In the genomic region with DNA sequence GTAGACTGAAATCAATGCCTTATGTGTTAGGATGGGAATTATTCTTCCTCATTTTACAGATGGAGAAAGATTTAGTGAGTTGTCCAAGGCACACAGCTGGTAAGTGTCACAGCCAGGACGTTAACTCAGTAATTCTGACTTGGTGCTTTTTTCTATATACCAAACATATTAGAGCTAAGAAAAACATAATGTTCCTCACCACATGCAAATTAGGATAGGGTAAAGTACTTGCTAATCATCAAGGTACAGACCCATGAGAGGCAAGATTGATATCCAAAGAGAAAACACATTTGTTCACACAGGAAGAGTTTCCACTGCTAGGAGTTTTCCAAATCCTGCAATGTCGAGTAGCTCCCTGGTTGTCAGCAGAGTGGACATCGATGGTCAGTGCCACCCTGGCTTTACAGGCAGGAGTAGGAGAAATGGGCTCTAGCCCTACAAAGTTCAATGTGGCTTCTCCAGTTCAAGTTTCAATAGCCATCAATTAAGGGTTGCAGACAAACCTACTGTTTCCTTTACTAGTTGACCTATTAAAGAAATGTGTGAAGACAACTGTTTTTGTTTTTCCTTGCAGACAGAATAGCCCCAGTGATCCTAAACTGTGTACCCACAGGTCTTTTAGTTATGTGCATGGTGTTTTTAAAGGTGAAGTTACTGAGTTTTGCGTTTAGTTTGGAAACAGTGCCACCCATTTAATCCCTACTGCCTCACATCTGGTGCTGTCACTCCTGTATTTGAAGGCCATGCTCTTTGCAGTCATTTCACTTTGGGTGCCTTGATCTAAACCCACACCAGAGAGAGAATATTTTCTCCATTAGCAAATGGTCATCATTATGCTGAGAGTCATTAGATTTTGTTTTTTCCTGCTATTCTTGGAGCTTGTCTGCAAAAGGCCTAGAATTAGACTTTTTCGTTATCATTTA, we compare ENCODE assay signal across 22 cellular contexts.
DNase-seq lines count a peak whose midpoint lies in the region; ATAC-seq lines count a peak whose summit lies in the region.
"Had no signal": no experiment of that assay in that cellular context is flagged by ENCODE, and none has a peak within 500 bp of the region (broad histone marks: within the 10 kb centered on the region; RNA-seq: fewer than 3 reads in every experiment).

No MANE protein-coding gene starts in this region.

- peak; percentile 86 for ATAC-seq in GM18867 (IDR thresholded peaks at IDR 0.05; ENCODE audit: unreplicated experiment)
- ATAC-seq in GM21390 (IDR thresholded peaks at IDR 0.05; ENCODE audit: unreplicated experiment), result peak; percentile 58
- ATAC-seq in HG03066 (IDR thresholded peaks at IDR 0.05; ENCODE audit: low read depth, unreplicated experiment), result peak; percentile 67
- peak; percentile 73 for ATAC-seq in HG03571 (IDR thresholded peaks at IDR 0.05; ENCODE audit: unreplicated experiment)
- ATAC-seq in GM19328 (IDR thresholded peaks at IDR 0.05; ENCODE audit: unreplicated experiment), result no peak
- ATAC-seq: right lobe of liver had no signal

- no peak for DNase-seq in NCI-H526 treated with DMSO at 0.1 percent for 48 hours (lab: John Stamatoyannopoulos, UW)
- no peak for DNase-seq in kidney tubule cell (ENCODE audit: low spot score)
- no peak for DNase-seq in NCI-H2227 treated with DMSO at 0.1 percent for 48 hours (lab: John Stamatoyannopoulos, UW)
- DNase-seq: activated CD4-positive, alpha-beta T cell treated with anti-CD3 and anti-CD28 coated beads, Interleukin-2, amount 50 U/mL, for 4 hours; activated CD8-positive, alpha-beta memory T cell treated with anti-CD3 and anti-CD28 coated beads, Interleukin-2, amount 50 U/mL, for 48 hours; activated naive CD8-positive, alpha-beta T cell treated with anti-CD3 and anti-CD28 coated beads, Interleukin-2, amount 10 ng/mL, durations not matched to agents 7 days and 5 days; Calu3; cerebellar nuclear complex; foreskin fibroblast; HFFc6; Kasumi-1; left ventricle myocardium inferior; NCI-H1694 treated with DMSO at 0.1 percent for 48 hours; NCI-H748 treated with DMSO at 0.1 percent for 48 hours; ovary; right lobe of liver; T-helper 9 cell had no signal
